In the genomic region with DNA sequence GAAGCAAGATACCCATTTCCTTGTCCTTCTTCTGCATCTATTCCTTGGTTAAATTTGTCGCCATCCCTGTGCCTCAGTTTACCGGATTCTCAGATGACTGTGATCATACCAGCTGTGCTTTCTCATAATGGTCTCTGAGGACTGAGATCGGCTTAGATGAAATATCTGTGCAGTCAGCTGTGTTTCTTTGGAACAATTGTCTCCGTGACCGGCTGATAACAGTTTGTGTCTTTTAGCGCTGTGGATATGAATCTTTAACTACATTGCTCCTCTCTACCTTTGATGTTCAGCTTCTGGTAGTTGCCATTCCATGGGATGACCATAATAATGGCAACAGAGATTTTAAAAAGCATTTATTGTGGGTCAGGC, we compare ENCODE assay signal across 8 cellular contexts. TPM values are rescaled to one million over a fixed set of nuclear protein-coding genes. Genes with fewer than 3 reads are reported as not detected.
A peak's percentile ranks its signal among the peaks of the same experiment; 100 is the strongest.
DNase-seq lines count a peak whose midpoint lies in the region; ATAC-seq, FAIRE-seq and TF ChIP-seq lines count a peak whose summit lies in the region.

No MANE protein-coding gene starts in this region.

- peak overlapping the region; percentile 100 for H3K4me3 Mint-ChIP-seq in activated naive CD4-positive, alpha-beta T cell treated with anti-CD3 and anti-CD28 coated beads for 36 hours

- FAIRE-seq in D721Med (lab: Jason Lieb, UNC), result no peak

- TF ChIP-seq POLR2A in lower leg skin (IDR thresholded peaks at IDR 0.05), result no peak
- no peak for TF ChIP-seq POLR2A in tibial nerve (IDR thresholded peaks at IDR 0.05)

- no peaks in the 10 kb centered on the region for H3K9me3 ChIP-seq in tibial nerve

- ATAC-seq in HG03354 (IDR thresholded peaks at IDR 0.05; ENCODE audit: poor library complexity, severe bottlenecking, unreplicated experiment), result no peak

- H3K27ac ChIP-seq in tibial nerve, result peak overlapping the region; percentile 61 to 88 (median 75)

- H3K27me3 ChIP-seq in tibial nerve, result no peaks in the 10 kb centered on the region

- H3K4me1 ChIP-seq in tibial nerve, result peaks cover 6 to 28% (median 9%) of the 10 kb centered on the region in 4 donors

- intact Hi-C loops in activated naive CD4-positive, alpha-beta T cell treated with anti-CD3 and anti-CD28 coated beads for 36 hours (cut with micrococcal nuclease), result loop anchor here (1.0 to 10.0 kb wide), 4 partner anchors 40 to 574 kb away; no protein-coding TSS in a partner anchor
- intact Hi-C loops in lower leg skin (cut with DNase I; ENCODE audit: low total_unique reads), result no loop called here

- H3K9me3 Mint-ChIP-seq in activated naive CD4-positive, alpha-beta T cell treated with anti-CD3 and anti-CD28 coated beads for 36 hours, result no peaks in the 10 kb centered on the region

- WGBS in lower leg skin, 2 donors, result 5 to 16% methylated on average over 6 of the region's 6 CpGs
- 8 to 12% methylated on average over 6 of the region's 6 CpGs for WGBS in tibial nerve, 2 donors

- TF ChIP-seq CTCF in lower leg skin (IDR thresholded peaks at IDR 0.05) (no peak), tibial nerve (IDR thresholded peaks at IDR 0.05) (no peak), D721Med (IDR thresholded peaks at IDR 0.05; ENCODE audit: insufficient read depth, missing control alignments) (no peak)

- peaks cover 6% of the 10 kb centered on the region for H3K36me3 Mint-ChIP-seq in activated naive CD4-positive, alpha-beta T cell treated with anti-CD3 and anti-CD28 coated beads for 36 hours (ENCODE audit: low read depth)

- DNase-seq in activated naive CD4-positive, alpha-beta T cell treated with anti-CD3 and anti-CD28 coated beads for 36 hours, result no peak
- DNase-seq in activated naive CD4-positive, alpha-beta T cell treated with anti-CD3 and anti-CD28 coated beads, Interleukin-2, amount 50 U/mL, for 16 hours, result no peak
- DNase-seq in astrocyte of the hippocampus (ENCODE audit: low read depth, low spot score) (peak; percentile 10), lower leg skin (ENCODE audit: low spot score in 2 of 2) (no peak), tibial nerve (ENCODE audit: low spot score in 2 of 2) (no peak), NCI-H774 (lab: John Stamatoyannopoulos, UW) (no peak), D721Med (ENCODE audit: insufficient read length, low spot score) (no peak)

- H3K27ac Mint-ChIP-seq in activated naive CD4-positive, alpha-beta T cell treated with anti-CD3 and anti-CD28 coated beads for 36 hours, result peak overlapping the region; percentile 89

- H3K4me3 ChIP-seq in lower leg skin (ENCODE audit: low read depth, poor library complexity, severe bottlenecking) (peak overlapping the region; percentile 45), tibial nerve (peak overlapping the region; percentile 64 to 81 (median 75))

- H3K4me1 Mint-ChIP-seq in activated naive CD4-positive, alpha-beta T cell treated with anti-CD3 and anti-CD28 coated beads for 36 hours (ENCODE audit: low read depth), result peaks cover 30% of the 10 kb centered on the region

- no peak for TF ChIP-seq EP300 in tibial nerve (IDR thresholded peaks at IDR 0.05)

- no peaks in the 10 kb centered on the region for H3K27me3 Mint-ChIP-seq in activated naive CD4-positive, alpha-beta T cell treated with anti-CD3 and anti-CD28 coated beads for 36 hours (ENCODE audit: low read depth)

- CTCF ChIA-PET in activated naive CD4-positive, alpha-beta T cell treated with anti-CD3 and anti-CD28 coated beads for 36 hours (lab: Charles Lee), result interaction anchor here (0.6 to 1.3 kb wide), 2 partner anchors 9 to 39 kb away, joined by 4 read pairs; no protein-coding TSS in a partner anchor

- peaks cover 0 to 9% (median 0%) of the 10 kb centered on the region in 3 donors for H3K36me3 ChIP-seq in tibial nerve

RNA-seq across cellular contexts. Expression of gene FTO, which starts 0.5 kb away (rescaled TPM):
- total RNA-seq in activated naive CD4-positive, alpha-beta T cell treated with anti-CD3 and anti-CD28 coated beads for 36 hours, result 10 to 100 TPM; 60.2 to 63.9 TPM
- total RNA-seq in lower leg skin (10 to 100 TPM; 61.2 to 88.2 (median 64.1) TPM), tibial nerve (100 to 1,000 TPM in 3 of 4 donors, 10 to 100 TPM in 1; 98.1 to 127 (median 109) TPM)

RNA-seq across cellular contexts. Expression of gene RPGRIP1L, which starts 0.8 kb away (rescaled TPM):
- 1 to 10 TPM; 4.3 to 5.2 TPM for total RNA-seq in activated naive CD4-positive, alpha-beta T cell treated with anti-CD3 and anti-CD28 coated beads for 36 hours
- total RNA-seq in lower leg skin (1 to 10 TPM; 1.2 to 6.1 (median 2.3) TPM), tibial nerve (1 to 10 TPM; 4.4 to 7.1 (median 6.6) TPM)
